ENCODE assay signal across 9 cellular contexts in genomic region chr4:1081689-1082040, GRCh38. TPM values are rescaled to one million over a fixed set of nuclear protein-coding genes. Genes with fewer than 3 reads are reported as not detected.
DNase-seq lines count a peak whose midpoint lies in the region; ATAC-seq and TF ChIP-seq lines count a peak whose summit lies in the region.
"Had no signal": no experiment of that assay in that cellular context is flagged by ENCODE, and none has a peak within 500 bp of the region (broad histone marks: within the 10 kb centered on the region; RNA-seq: fewer than 3 reads in every experiment).

No MANE protein-coding gene starts in this region.

- no peak overlapping the region for H3K4me3 ChIP-seq in cardiac fibroblast (replicated peaks in 1 of 2; ENCODE audit: low read depth in 2 of 2, low read length in 2 of 2)
- H3K4me3 ChIP-seq in skeletal muscle cell (ENCODE audit: low read depth, low read length): no peak overlapping the region

- H3K36me3 Mint-ChIP-seq in WTC11: no peaks in the 10 kb centered on the region
- H3K36me3 Mint-ChIP-seq: mesothelial cell of epicardium had no signal

- no peaks in the 10 kb centered on the region for H3K4me1 Mint-ChIP-seq in WTC11
- H3K4me1 Mint-ChIP-seq: mesothelial cell of epicardium had no signal

- H3K9me3 Mint-ChIP-seq in WTC11: peaks cover 4% of the 10 kb centered on the region; the same call in 1 of the 2 replicates
- H3K9me3 Mint-ChIP-seq: mesothelial cell of epicardium had no signal

- no peak for TF ChIP-seq CTCF in cardiac fibroblast (IDR thresholded peaks at IDR 0.05; ENCODE audit: low read depth, low read length)
- TF ChIP-seq CTCF in WTC11 (IDR thresholded peaks at IDR 0.05): no peak

- peak; percentile 30 to 46 for DNase-seq in activated T-cell treated with anti-CD3 and anti-CD28 coated beads, Interleukin-2, amount 50 U/mL, for 48 hours
- no peak for DNase-seq in activated T-cell treated with anti-CD3 and anti-CD28 coated beads, Interleukin-2, amount 50 U/mL, for 1 hour
- peak; percentile 48 for DNase-seq in MV-4-11 (lab: John Stamatoyannopoulos, UW)
- peak; percentile 42 to 59 for DNase-seq in cardiac fibroblast (ENCODE audit: low read depth in 2 of 2)
- peak; percentile 58 for DNase-seq in skeletal muscle cell (ENCODE audit: low read depth)
- DNase-seq in NCI-H2196 treated with DMSO at 0.1 percent for 48 hours (lab: John Stamatoyannopoulos, UW; ENCODE audit: unreplicated experiment): no peak
- no peak for DNase-seq in WTC11 (ENCODE audit: low spot score)

- no peak overlapping the region for H3K4me3 Mint-ChIP-seq in WTC11
- H3K4me3 Mint-ChIP-seq: mesothelial cell of epicardium had no signal

- CTCF ChIA-PET in WTC11 (lab: Charles Lee): no interaction called here

- peaks cover 6% of the 10 kb centered on the region; the same call in 1 of the 2 replicates for H3K27me3 Mint-ChIP-seq in WTC11 (ENCODE audit: low read depth)

- POLR2A ChIA-PET in WTC11 (lab: Charles Lee): no interaction called here

- no peak for ATAC-seq in HG02840 (IDR thresholded peaks at IDR 0.05; ENCODE audit: low FRiP score, unreplicated experiment)
- ATAC-seq in WTC11: no peak

- H3K27ac Mint-ChIP-seq in WTC11: no peak overlapping the region
- H3K27ac Mint-ChIP-seq: mesothelial cell of epicardium had no signal

TF ChIP-seq in WTC11, 78 proteins besides CTCF, POLR2A, EP300 and RAD21:
- TF ChIP-seq IRF2 (CRISPR knock-in tag; IDR thresholded peaks at IDR 0.05; ENCODE audit: borderline replicate concordance, low read depth): no peak
- TF ChIP-seq TEAD4 (CRISPR knock-in tag; IDR thresholded peaks at IDR 0.05): no peak
- TF ChIP-seq ZNF425 (CRISPR knock-in tag; conservative IDR thresholded peaks at IDR 0.05): no peak
- TF ChIP-seq E2F1 (CRISPR knock-in tag; IDR thresholded peaks at IDR 0.05): no peak
- TF ChIP-seq E2F4 (CRISPR knock-in tag; IDR thresholded peaks at IDR 0.05; ENCODE audit: borderline replicate concordance, low read depth): no peak
- no peak for TF ChIP-seq FOXP4 (CRISPR knock-in tag; IDR thresholded peaks at IDR 0.05)
- no peak for TF ChIP-seq ATF1 (CRISPR knock-in tag; IDR thresholded peaks at IDR 0.05)
- no peak for TF ChIP-seq ZNF263 (CRISPR knock-in tag; IDR thresholded peaks at IDR 0.05; ENCODE audit: low read depth)
- no peak for TF ChIP-seq OVOL2 (CRISPR knock-in tag; IDR thresholded peaks at IDR 0.05; ENCODE audit: borderline replicate concordance)
- TF ChIP-seq ZSCAN18 (CRISPR knock-in tag; IDR thresholded peaks at IDR 0.05): no peak
- no peak for TF ChIP-seq FOXP1 (CRISPR knock-in tag; IDR thresholded peaks at IDR 0.05; ENCODE audit: borderline replicate concordance)
- TF ChIP-seq ZNF138 (CRISPR knock-in tag; conservative IDR thresholded peaks at IDR 0.05): no peak

RNA-seq across cellular contexts. Expression of gene RNF212, which starts 31.7 kb away (rescaled TPM):
- total RNA-seq in WTC11 (2021): 1.0 to 2.9 TPM (median 2.7 TPM) in 3 replicates

Comparison
In these comparisons a context has a peak if more than half of its experiments do, and no peak if none do; other contexts are left out.
1. DNase-seq: peak in activated T-cell treated with anti-CD3 and anti-CD28 coated beads, Interleukin-2, amount 50 U/mL, for 48 hours (2 of 2), MV-4-11 (single experiment), cardiac fibroblast (2 of 2) and skeletal muscle cell (single experiment); none in activated T-cell treated with anti-CD3 and anti-CD28 coated beads, Interleukin-2, amount 50 U/mL, for 1 hour (single experiment), NCI-H2196 treated with DMSO at 0.1 percent for 48 hours (single experiment) and WTC11 (single experiment).